ENCODE assay signal across 7 cellular contexts in the genomic region with DNA sequence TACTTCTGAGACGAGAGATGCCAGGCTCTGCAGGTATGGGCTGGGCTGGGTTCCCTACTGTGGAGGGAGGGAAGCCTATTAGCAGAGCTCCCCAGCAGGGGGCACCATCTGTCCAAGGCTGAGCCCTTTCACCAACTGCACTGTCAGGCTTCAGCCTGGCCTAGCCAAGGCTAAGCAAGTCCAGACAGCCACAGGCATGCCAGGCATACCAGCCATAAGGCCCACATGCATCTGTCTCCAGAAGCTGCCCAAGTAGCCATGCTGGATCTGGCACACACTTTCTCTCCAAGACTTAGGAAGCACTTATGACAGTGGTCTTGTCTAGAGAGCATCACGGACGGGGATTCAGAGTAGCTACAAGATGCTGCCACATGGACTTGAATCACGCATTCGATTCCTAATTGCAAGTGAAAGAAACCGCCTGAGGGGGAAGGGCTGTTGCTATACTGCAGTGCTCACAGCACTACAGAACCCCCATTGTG.
DNase-seq lines count a peak whose midpoint lies in the region; ATAC-seq and TF ChIP-seq lines count a peak whose summit lies in the region.

No MANE protein-coding gene starts in this region.

- peak; percentile 92 for TF ChIP-seq CTCF in GM12865 (IDR thresholded peaks at IDR 0.05; ENCODE audit: insufficient read depth, low read depth, low read length, missing control alignments)
- peak; percentile 86 for TF ChIP-seq CTCF in VCaP (conservative IDR thresholded peaks at IDR 0.05)

- peak; percentile 87 for ATAC-seq in HG02678 (IDR thresholded peaks at IDR 0.05; ENCODE audit: unreplicated experiment)

- in situ Hi-C loops in T47D (cut with HindIII; ENCODE audit: low pct_unique_long_range_greater_than_20kb, low sequenced_read_pairs), result no loop called here

- DNase-seq in GM12865 (ENCODE audit: low read depth), result peak; percentile 80
- peak; percentile 85 to 88 for DNase-seq in NCI-H2081 (lab: John Stamatoyannopoulos, UW)
- DNase-seq in T47D (ENCODE audit: low read depth in 1 of 2, low spot score in 1 of 2), result peak; percentile 59 to 86
- peak; percentile 87 for DNase-seq in iris pigment epithelial cell (ENCODE audit: low read depth)
- DNase-seq in stimulated activated CD4-positive, alpha-beta T cell treated with anti-CD3 and anti-CD28 coated beads, Interleukin-1b, Interleukin-23, amount 100 ng/mL, for 4 hours (ENCODE audit: low read depth in 2 of 2), result peak; percentile 69 to 74

- H3K27ac ChIP-seq in VCaP, result peak overlapping the region; percentile 86

- no peak overlapping the region for H3K4me3 ChIP-seq in GM12865 (ENCODE audit: low read depth, low read length)
